Comparison of ENCODE assay signal across 14 cellular contexts in genomic region chr19:55590621-55591020, GRCh38. TPM values are rescaled to one million over a fixed set of nuclear protein-coding genes. Genes with fewer than 3 reads are reported as not detected.
DNase-seq lines count a peak whose midpoint lies in the region; ATAC-seq, FAIRE-seq and TF ChIP-seq lines count a peak whose summit lies in the region.
"Had no signal": no experiment of that assay in that cellular context is flagged by ENCODE, and none has a peak within 500 bp of the region (broad histone marks: within the 10 kb centered on the region; RNA-seq: fewer than 3 reads in every experiment).

No MANE protein-coding gene starts in this region.

- no peak for TF ChIP-seq CTCF in colonic mucosa (IDR thresholded peaks at IDR 0.05)

- no peak overlapping the region for H3K9ac ChIP-seq in colonic mucosa (ENCODE audit: low read depth in 2 of 2, low read length in 2 of 2)

- no peak for ATAC-seq in HG03175 (IDR thresholded peaks at IDR 0.05; ENCODE audit: unreplicated experiment)

- H3K27me3 ChIP-seq in colonic mucosa, result no peaks in the 10 kb centered on the region
- H3K27me3 ChIP-seq: brain microvascular endothelial cell, thyroid gland had no signal

- intact Hi-C loops in colonic mucosa (cut with DNase I), result no loop called here

- no peak overlapping the region for H3K4me3 ChIP-seq in colonic mucosa
- H3K4me3 ChIP-seq: skin epidermis, thyroid gland had no signal

- FAIRE-seq in RCC 7860 (lab: Jason Lieb, UNC), result no peak
- FAIRE-seq: endometrium, H54 had no signal

- H3K4me1 ChIP-seq in colonic mucosa, result peaks cover 3% of the 10 kb centered on the region

- no peaks in the 10 kb centered on the region for H3K36me3 ChIP-seq in colonic mucosa

- no peaks in the 10 kb centered on the region for H3K9me3 ChIP-seq in colonic mucosa
- H3K9me3 ChIP-seq: neutrophil, thyroid gland had no signal

- DNase-seq in COLO668 (lab: John Stamatoyannopoulos, UW; ENCODE audit: unreplicated experiment) (peak; percentile 12), Daoy (ENCODE audit: low read depth) (peak; percentile 39), NCI-H2029 treated with DMSO at 0.1 percent for 48 hours (lab: John Stamatoyannopoulos, UW) (peak; percentile 6), colonic mucosa (peak; percentile 45), RCC 7860 (ENCODE audit: low spot score) (no peak), activated T-cell treated with anti-CD3 and anti-CD28 coated beads for 4 hours (no peak)
- DNase-seq: brain microvascular endothelial cell, DMS153, thyroid gland had no signal

- no peak overlapping the region for H3K27ac ChIP-seq in colonic mucosa
- H3K27ac ChIP-seq: brain microvascular endothelial cell, neutrophil, skin epidermis, thyroid gland had no signal

RNA-seq across cellular contexts. Expression of gene FIZ1, which starts 8.7 kb away (rescaled TPM):
- total RNA-seq in Daoy (2014; rRNA removed; shearing (Covaris generic)), result 2.2 and 4.1 TPM in 2 replicates
- 10 to 100 TPM; 12.2 to 14.5 TPM for total RNA-seq in colonic mucosa

RNA-seq across cellular contexts. Expression of gene ZNF524, which starts 9.5 kb away (rescaled TPM):
- total RNA-seq in Daoy (2014; rRNA removed; shearing (Covaris generic)), result 6.1 and 8.7 TPM in 2 replicates
- total RNA-seq in colonic mucosa, result 10 to 100 TPM; 30.4 to 33.9 TPM

RNA-seq across cellular contexts. Expression of gene ZNF579, which starts 10.0 kb away (rescaled TPM):
- total RNA-seq in Daoy (2014; rRNA removed; shearing (Covaris generic)), result 8.8 and 9.8 TPM in 2 replicates
- 1 to 10 TPM; 8.0 to 8.7 TPM for total RNA-seq in colonic mucosa

RNA-seq across cellular contexts. Expression of gene ZNF865, which starts 14.8 kb away (rescaled TPM):
- 0.15 and 0.80 TPM in 2 replicates for total RNA-seq in Daoy (2014; rRNA removed; shearing (Covaris generic))
- 10 to 100 TPM; 12.9 to 13.1 TPM for total RNA-seq in colonic mucosa

RNA-seq across cellular contexts. Expression of gene ZNF784, which starts 33.7 kb away (rescaled TPM):
- total RNA-seq in Daoy (2014; rRNA removed; shearing (Covaris generic)), result 5.8 and 6.1 TPM in 2 replicates
- total RNA-seq in colonic mucosa, result 10 to 100 TPM in 1 of 2 donors, 1 to 10 TPM in 1; 9.9 to 10.2 TPM

Comparison
In these comparisons a context has a peak if more than half of its experiments do, and no peak if none do; other contexts are left out.
1. DNase-seq: peak in COLO668 (single experiment), Daoy (single experiment), NCI-H2029 treated with DMSO at 0.1 percent for 48 hours (single experiment) and colonic mucosa (single experiment); none in RCC 7860 (single experiment) and activated T-cell treated with anti-CD3 and anti-CD28 coated beads for 4 hours (single experiment).